Comparison of ENCODE assay signal across 10 cellular contexts in the genomic region with DNA sequence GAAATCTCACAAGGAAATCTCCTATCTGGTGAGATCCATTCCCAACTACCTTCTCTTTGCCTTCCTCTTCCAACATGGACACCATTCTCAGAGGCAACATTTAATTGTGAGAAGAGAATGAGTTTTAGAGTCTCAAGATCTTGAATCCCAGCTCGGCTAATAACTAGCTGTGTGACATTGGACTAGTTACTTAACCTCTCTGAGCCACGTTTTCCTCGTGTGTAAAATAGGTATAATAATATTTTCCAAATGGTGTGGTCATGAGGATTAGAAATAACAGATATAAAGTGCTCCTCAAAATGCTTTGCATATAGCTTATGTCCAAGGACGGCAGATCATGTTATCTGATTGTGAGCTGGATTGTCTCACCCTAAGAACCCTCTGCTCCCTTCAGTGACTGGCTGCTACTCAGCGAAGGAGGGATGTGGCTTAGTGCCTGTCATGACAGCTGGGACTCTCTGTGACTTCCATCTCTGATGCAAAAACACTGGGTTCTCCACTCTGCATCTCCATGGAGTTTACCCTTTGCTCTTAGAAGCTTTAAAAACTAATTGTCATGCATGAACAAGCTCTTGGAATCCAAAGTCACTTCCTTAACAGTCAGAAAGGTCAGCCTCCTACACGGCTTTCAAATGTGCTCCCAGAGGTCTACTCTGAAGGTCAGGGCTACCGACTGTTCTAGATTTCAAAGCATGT. TPM values are rescaled to one million over a fixed set of nuclear protein-coding genes. Genes with fewer than 3 reads are reported as not detected.
DNase-seq lines count a peak whose midpoint lies in the region; ATAC-seq, FAIRE-seq and TF ChIP-seq lines count a peak whose summit lies in the region.
"Had no signal": no experiment of that assay in that cellular context is flagged by ENCODE, and none has a peak within 500 bp of the region (broad histone marks: within the 10 kb centered on the region; RNA-seq: fewer than 3 reads in every experiment).

No MANE protein-coding gene starts in this region.

- no peak overlapping the region for H2BK120ac ChIP-seq in H1 (replicated peaks; ENCODE audit: low read depth, low read length)

- CTCF ChIA-PET in H1 (lab: Charles Lee; ENCODE audit: partially characterized antibody): interaction anchor here (0.6 to 3.5 kb wide), 50 partner anchors 8 to 980 kb away, joined by 3 to 117 read pairs (median 5); a partner anchor contains a TSS

- TF ChIP-seq EP300 in H1 (IDR thresholded peaks at IDR 0.05; ENCODE audit: borderline replicate concordance in 1 of 2, low read depth in 2 of 2, low read length in 2 of 2): no peak

- peak overlapping the region; percentile 37; the same call in 1 of the 2 replicates for H2BK15ac ChIP-seq in H1 (ENCODE audit: low read length)

- H3K27ac ChIP-seq in HUES64 (ENCODE audit: low read depth, low read length): peak overlapping the region; percentile 11; the same call in 1 of the 2 replicates
- H3K27ac ChIP-seq in H1 (ENCODE audit: low read depth, low read length): no peak overlapping the region
- H3K27ac ChIP-seq in psoas muscle: no peak overlapping the region

- peak overlapping the region; percentile 12 to 37; a peak in 3 of 4 replicates for H3K4me2 ChIP-seq in H1 (ENCODE audit: insufficient read depth in 1 of 2, low read depth in 2 of 2, low read length in 2 of 2)

- H2BK12ac ChIP-seq in H1 (ENCODE audit: low read depth, low read length): no peak overlapping the region

- TF ChIP-seq POLR2A in H1 (IDR thresholded peaks at IDR 0.05; ENCODE audit: control extremely low read depth in 1 of 2, low read depth in 2 of 2, low read length in 2 of 2): no peak

- peak overlapping the region; percentile 67; the same call in 1 of the 2 replicates for H2BK20ac ChIP-seq in H1 (ENCODE audit: low read length)

- DNase-seq in COLO829 (ENCODE audit: low spot score) (peak; percentile 71), H1 (ENCODE audit: low read depth in 1 of 2, low spot score in 2 of 2) (no peak), mucosa of descending colon (no peak), NCI-H345 treated with DMSO at 0.1 percent for 48 hours (lab: John Stamatoyannopoulos, UW; ENCODE audit: unreplicated experiment) (no peak), psoas muscle (no peak), OCI-M2 (lab: John Stamatoyannopoulos, UW; ENCODE audit: unreplicated experiment) (no peak)
- DNase-seq: cerebellar nuclear complex had no signal

- no peaks in the 10 kb centered on the region for H3K36me3 ChIP-seq in HUES64 (ENCODE audit: insufficient read depth, low read length)
- no peaks in the 10 kb centered on the region for H3K36me3 ChIP-seq in H1 (ENCODE audit: control insufficient read depth in 2 of 4, insufficient read depth in 4 of 4, low read length in 3 of 4)
- H3K36me3 ChIP-seq in mucosa of descending colon (ENCODE audit: low read depth): no peaks in the 10 kb centered on the region
- H3K36me3 ChIP-seq in psoas muscle (ENCODE audit: insufficient read depth in 1 of 2, low read depth in 1 of 2): no peaks in the 10 kb centered on the region

- TF ChIP-seq RAD21 in H1 (IDR thresholded peaks at IDR 0.05 in 1 of 2, conservative IDR thresholded peaks at IDR 0.05 in 1 of 2; ENCODE audit: low read depth in 2 of 2, low read length in 2 of 2): no peak

- no peaks in the 10 kb centered on the region for H3K79me2 ChIP-seq in H1 (ENCODE audit: control insufficient read depth in 1 of 2, insufficient read depth in 2 of 2, low read length in 2 of 2)

- H3K14ac ChIP-seq in H1 (ENCODE audit: insufficient read length): no peak overlapping the region

- peaks cover 7% of the 10 kb centered on the region; the same call in 1 of the 2 replicates for H3K23me2 ChIP-seq in H1 (ENCODE audit: low read depth, low read length)

- ATAC-seq in mucosa of descending colon (peak; percentile 20), HG03025 (IDR thresholded peaks at IDR 0.05; ENCODE audit: low FRiP score, unreplicated experiment) (no peak), psoas muscle (no peak)

- no peak overlapping the region for H3K18ac ChIP-seq in H1 (ENCODE audit: extremely low read depth, low read length)

- no peak overlapping the region for H3K23ac ChIP-seq in H1 (ENCODE audit: insufficient read length)

- no peak overlapping the region for H2AFZ ChIP-seq in H1 (ENCODE audit: low read length)

- H3K9ac ChIP-seq in HUES64 (ENCODE audit: low read depth, low read length): no peak overlapping the region
- H3K9ac ChIP-seq in H1 (replicated peaks in 1 of 4; ENCODE audit: extremely low read depth in 1 of 4, low read depth in 3 of 4, low read length in 3 of 4): no peak overlapping the region

- H3K4me1 ChIP-seq in HUES64 (ENCODE audit: insufficient read depth, low read length) (peaks cover 16% of the 10 kb centered on the region; the same call in 1 of the 2 replicates), H1 (replicated peaks in 1 of 4; ENCODE audit: control insufficient read depth in 3 of 4, insufficient read depth in 4 of 4, low read length in 3 of 4) (peaks cover 0 to 4% (median 2%) of the 10 kb centered on the region in 4 experiments; a peak in 4 of 7 replicates), mucosa of descending colon (ENCODE audit: low read depth) (peaks cover 4% of the 10 kb centered on the region), psoas muscle (no peaks in the 10 kb centered on the region)

- WGBS in HUES64: 76% methylated on average over 7 of the region's 7 CpGs
- 75% methylated on average over 7 of the region's 7 CpGs; no CpG with 5 or more reads in 1 of the 2 experiments for WGBS in H1 (ENCODE audit: extremely low coverage in 1 of 2, insufficient coverage in 1 of 2, insufficient read length in 1 of 2, insufficient replicate concordance in 2 of 2, low coverage in 1 of 2, low lambda C conversion rate in 2 of 2, missing lambda C conversion rate in 1 of 2), 2 experiments
- 43 to 52% (median 46%) methylated on average over 7 of the region's 7 CpGs for WGBS in psoas muscle, 3 donors

- no peak overlapping the region for H4K8ac ChIP-seq in H1 (ENCODE audit: extremely low read depth, insufficient read depth, low read length)

- H3K4me3 ChIP-seq in HUES64 (ENCODE audit: low read length) (0 out of 2 replicates have a peak overlapping the region, but pooled peaks have one; percentile 0), H1 (ENCODE audit: extremely low read depth in 1 of 4, insufficient read depth in 2 of 4, low read depth in 3 of 4, low read length in 4 of 4) (peak overlapping the region in 1 of 4 experiments; percentile 57; a peak in 3 of 8 replicates), mucosa of descending colon (no peak overlapping the region), psoas muscle (no peak overlapping the region)

- no peaks in the 10 kb centered on the region for H4K20me1 ChIP-seq in H1 (replicated peaks in 1 of 2; ENCODE audit: control insufficient read depth in 1 of 2, insufficient read depth in 2 of 2, low read length in 2 of 2)

- intact Hi-C loops in mucosa of descending colon (cut with DNase I, micrococcal nuclease): no loop called here
- intact Hi-C loops in psoas muscle (cut with DNase I): loop anchor here (5.0 to 10.0 kb wide), 4 partner anchors 143 to 691 kb away; no protein-coding TSS in a partner anchor

- H3K9me3 ChIP-seq in HUES64 (ENCODE audit: insufficient read depth, low read depth, low read length) (no peaks in the 10 kb centered on the region), H1 (ENCODE audit: insufficient read depth in 2 of 2, low read depth in 1 of 2, low read length in 1 of 2) (no peaks in the 10 kb centered on the region), mucosa of descending colon (no peaks in the 10 kb centered on the region), psoas muscle (no peaks in the 10 kb centered on the region)

- no peak for FAIRE-seq in H1 (lab: Jason Lieb, UNC)

- POLR2A ChIA-PET in H1 (lab: Charles Lee; ENCODE audit: partially characterized antibody): interaction anchor here (0.8 to 1.2 kb wide), 5 partner anchors 9 to 142 kb away, joined by 3 to 4 read pairs (median 3); a partner anchor contains a TSS

- TF ChIP-seq CTCF in H1 (IDR thresholded peaks at IDR 0.05; ENCODE audit: control extremely low read depth in 1 of 3, insufficient read depth in 1 of 3, low read depth in 1 of 3, low read length in 3 of 3) (no peak), mucosa of descending colon (IDR thresholded peaks at IDR 0.05) (no peak), psoas muscle (IDR thresholded peaks at IDR 0.05) (no peak)

- H2BK5ac ChIP-seq in H1 (ENCODE audit: low read depth, low read length): no peak overlapping the region

- no peak overlapping the region for H3K4ac ChIP-seq in H1 (replicated peaks; ENCODE audit: insufficient read length, low read depth, low read length)

- H3K27me3 ChIP-seq in HUES64 (ENCODE audit: insufficient read depth, low read length) (no peaks in the 10 kb centered on the region), H1 (replicated peaks in 1 of 4; ENCODE audit: control insufficient read depth in 3 of 4, extremely low read depth in 1 of 4, insufficient read depth in 3 of 4, low read length in 3 of 4) (no peaks in the 10 kb centered on the region; a peak in 2 of 7 replicates), psoas muscle (ENCODE audit: insufficient read depth in 3 of 3, low read length in 2 of 3) (peaks cover 0 to 29% (median 1%) of the 10 kb centered on the region in 3 donors)

- H3K79me1 ChIP-seq in H1 (ENCODE audit: low read depth, low read length): no peaks in the 10 kb centered on the region

- H4K5ac ChIP-seq in H1 (ENCODE audit: insufficient read length, low read depth, low read length): no peak overlapping the region

- H2AK5ac ChIP-seq in H1 (ENCODE audit: low read depth, low read length): no peak overlapping the region

- H3K56ac ChIP-seq in H1 (replicated peaks; ENCODE audit: insufficient read length, low read depth, low read length): no peak overlapping the region

- H4K91ac ChIP-seq in H1 (replicated peaks; ENCODE audit: insufficient read length, low read length): no peak overlapping the region

RNA-seq across cellular contexts. Expression of a gene that starts 38.4 kb away (rescaled TPM):
- polyA plus RNA-seq in HUES64 (2013, experiment 1 of 2): 38.3 TPM
- polyA plus RNA-seq in HUES64 (2013, experiment 2 of 2): 41.3 TPM
- 71.5 and 75.2 TPM in 2 replicates for total RNA-seq in H1 (2021; fragmentation: NEBNext Ultra II Directional; extraction: Animal tissue kit (Norgen Biotek cat#: 25700))
- polyA plus RNA-seq in H1 (2011; rRNA removed): 10.2 and 18.1 TPM in 2 replicates
- polyA plus RNA-seq in H1 (2011; cell fraction: cytosol; rRNA removed): 26.7 TPM
- polyA plus RNA-seq in H1 (2011; cell fraction: nucleus; rRNA removed): 11.4 TPM
- polyA plus RNA-seq in H1 (2012, experiment 1 of 2): 26.7 to 57.4 TPM (median 33.7 TPM) in 4 replicates
- polyA plus RNA-seq in H1 (2012, experiment 2 of 2): 16.7 TPM
- polyA plus RNA-seq in H1 (2013, experiment 1 of 2): 32.6 TPM
- polyA plus RNA-seq in H1 (2013, experiment 2 of 2): 32.4 TPM
- polyA minus RNA-seq in H1 (2011; rRNA and poly(A)+ RNA removed): 20.7 and 22.7 TPM in 2 replicates
- 22.7 TPM for polyA minus RNA-seq in H1 (2011; cell fraction: cytosol; rRNA and poly(A)+ RNA removed)
- 85.0 TPM for polyA minus RNA-seq in H1 (2011; cell fraction: nucleus; rRNA and poly(A)+ RNA removed)
- total RNA-seq in mucosa of descending colon: 10 to 100 TPM; 34.6 to 53.3 (median 45.1) TPM
- 10 to 100 TPM; 58.8 to 78.2 (median 71.9) TPM for total RNA-seq in psoas muscle
- polyA plus RNA-seq in psoas muscle: 10 to 100 TPM; 32.4 to 88.1 (median 39.5) TPM

RNA-seq across cellular contexts. Expression of a gene that starts 47.4 kb away (rescaled TPM):
- polyA plus RNA-seq in HUES64 (2013, experiment 1 of 2): 2.4 TPM
- polyA plus RNA-seq in HUES64 (2013, experiment 2 of 2): 0.95 TPM
- 1.2 and 4.3 TPM in 2 replicates for total RNA-seq in H1 (2021; fragmentation: NEBNext Ultra II Directional; extraction: Animal tissue kit (Norgen Biotek cat#: 25700))
- polyA plus RNA-seq in H1 (2011; rRNA removed): 2.4 and 2.7 TPM in 2 replicates
- 2.8 TPM for polyA plus RNA-seq in H1 (2011; cell fraction: cytosol; rRNA removed)
- polyA plus RNA-seq in H1 (2011; cell fraction: nucleus; rRNA removed): 3.4 TPM
- polyA plus RNA-seq in H1 (2012, experiment 1 of 2): 0.90 to 1.4 TPM (median 1.3 TPM) in 4 replicates
- polyA plus RNA-seq in H1 (2012, experiment 2 of 2): 1.9 TPM
- polyA plus RNA-seq in H1 (2013, experiment 1 of 2): 2.1 TPM
- 2.0 TPM for polyA plus RNA-seq in H1 (2013, experiment 2 of 2)
- 2.5 and 3.9 TPM in 2 replicates for polyA minus RNA-seq in H1 (2011; rRNA and poly(A)+ RNA removed)
- 2.1 TPM for polyA minus RNA-seq in H1 (2011; cell fraction: cytosol; rRNA and poly(A)+ RNA removed)
- 3.2 TPM for polyA minus RNA-seq in H1 (2011; cell fraction: nucleus; rRNA and poly(A)+ RNA removed)
- total RNA-seq in mucosa of descending colon: 1 to 10 TPM in 1 of 3 donors, under 1 TPM in 1, not detected in 1; 0.72 to 1.3 TPM
- total RNA-seq in psoas muscle: 1 to 10 TPM in 2 of 4 donors, under 1 TPM in 2; 0.57 to 2.5 (median 1.1) TPM
- under 1 TPM; 0.51 to 0.83 (median 0.76) TPM for polyA plus RNA-seq in psoas muscle
- total RNA-seq: T-helper 1 cell treated with Interleukin-12 subunit alpha and Interleukin-12 subunit beta and Interleukin-4 antibody, amounts not matched to agents 30 ng/mL and 1 ng/mL, for 36 hours had no signal

Comparison
In these comparisons a context has a peak if more than half of its experiments do, and no peak if none do; other contexts are left out.
1. intact Hi-C loops: an anchor here in psoas muscle (5.0 to 10.0 kb wide); none called in mucosa of descending colon.